8 cellular contexts compared by ENCODE assay signal in genomic region chr12:96434107-96434506, GRCh38. TPM values are rescaled to one million over a fixed set of nuclear protein-coding genes. Genes with fewer than 3 reads are reported as not detected.
DNase-seq lines count a peak whose midpoint lies in the region; ATAC-seq and TF ChIP-seq lines count a peak whose summit lies in the region.

No MANE protein-coding gene starts in this region.

- ATAC-seq in GM18498 (IDR thresholded peaks at IDR 0.05; ENCODE audit: unreplicated experiment): peak; percentile 89
- peak; percentile 47 for ATAC-seq in HG03066 (IDR thresholded peaks at IDR 0.05; ENCODE audit: low read depth, unreplicated experiment)

- H3K4me3 Mint-ChIP-seq in osteocyte (ENCODE audit: unreplicated experiment): no peak overlapping the region

- no peak overlapping the region for H3K4me3 ChIP-seq in cardiac fibroblast (replicated peaks in 1 of 2; ENCODE audit: low read depth in 2 of 2, low read length in 2 of 2)

- no peaks in the 10 kb centered on the region for H3K36me3 Mint-ChIP-seq in osteocyte (ENCODE audit: unreplicated experiment)

- H3K4me1 Mint-ChIP-seq in osteocyte (ENCODE audit: unreplicated experiment): peaks cover 7% of the 10 kb centered on the region

- no peak for TF ChIP-seq CTCF in cardiac fibroblast (IDR thresholded peaks at IDR 0.05; ENCODE audit: low read depth, low read length)
- no peak for TF ChIP-seq CTCF in osteocyte (IDR thresholded peaks at IDR 0.05)

- H3K27me3 Mint-ChIP-seq in osteocyte (ENCODE audit: unreplicated experiment): no peaks in the 10 kb centered on the region

- no peak overlapping the region for H3K27ac Mint-ChIP-seq in osteocyte (ENCODE audit: unreplicated experiment)

- DNase-seq in T-helper 22 cell (ENCODE audit: low read depth) (peak; percentile 74), cardiac fibroblast (ENCODE audit: low read depth in 2 of 2) (peak; percentile 84 to 88), NCI-H524 treated with DMSO at 0.1 percent for 48 hours (lab: John Stamatoyannopoulos, UW) (no peak), osteocyte (ENCODE audit: extremely low spot score, unreplicated experiment) (no peak), cerebellar cortex (ENCODE audit: low spot score) (no peak)
- peak in 2 of 3 experiments; percentile 31 to 49 for DNase-seq in stimulated activated CD4-positive, alpha-beta T cell treated with anti-CD3 and anti-CD28 coated beads, TNF-alpha, amount 100 ng/mL, for 4 hours (ENCODE audit: low read depth in 3 of 3)

- H3K9me3 Mint-ChIP-seq in osteocyte (ENCODE audit: unreplicated experiment): no peaks in the 10 kb centered on the region

RNA-seq across cellular contexts. Expression of gene CDK17, which starts 33.9 kb away (rescaled TPM):
- total RNA-seq in osteocyte: 33.8 and 37.2 TPM in 2 replicates

RNA-seq across cellular contexts. Expression of gene CFAP54, which starts 55.3 kb away (rescaled TPM):
- total RNA-seq in osteocyte: 0.24 and 0.73 TPM in 2 replicates

Comparison
In these comparisons a context has a peak if more than half of its experiments do, and no peak if none do; other contexts are left out.
1. DNase-seq: peak in T-helper 22 cell (single experiment), cardiac fibroblast (2 of 2) and stimulated activated CD4-positive, alpha-beta T cell treated with anti-CD3 and anti-CD28 coated beads, TNF-alpha, amount 100 ng/mL, for 4 hours (2 of 3); none in NCI-H524 treated with DMSO at 0.1 percent for 48 hours (single experiment), osteocyte (single experiment) and cerebellar cortex (single experiment).